6 cellular contexts compared by ENCODE assay signal in genomic region chr12:113186033-113186365, GRCh38.
A peak's percentile ranks its signal among the peaks of the same experiment; 100 is the strongest.
DNase-seq lines count a peak whose midpoint lies in the region; ATAC-seq and TF ChIP-seq lines count a peak whose summit lies in the region.

No MANE protein-coding gene starts in this region.

- H3K27me3 ChIP-seq in brain microvascular endothelial cell (replicated peaks) (no peaks in the 10 kb centered on the region), neuron (ENCODE audit: insufficient read depth, low read length) (no peaks in the 10 kb centered on the region)

- peak overlapping the region; percentile 96 for H3K27ac ChIP-seq in brain microvascular endothelial cell

- H2AFZ ChIP-seq in neuron (ENCODE audit: low read depth, low read length): peak overlapping the region; percentile 86

- peak overlapping the region; percentile 91 for H3K4me3 ChIP-seq in brain microvascular endothelial cell (ENCODE audit: low read depth, low read length)
- peak overlapping the region; percentile 85 for H3K4me3 ChIP-seq in neuron (ENCODE audit: low read length)

- ATAC-seq in HG02981 (IDR thresholded peaks at IDR 0.05; ENCODE audit: unreplicated experiment): no peak

- peak; percentile 60 for DNase-seq in NCI-H82 (lab: John Stamatoyannopoulos, UW)
- no peak for DNase-seq in NCI-H82 treated with DMSO at 0.1 percent for 48 hours (lab: John Stamatoyannopoulos, UW; ENCODE audit: unreplicated experiment)
- no peak for DNase-seq in brain microvascular endothelial cell
- DNase-seq in NCI-H345 (lab: John Stamatoyannopoulos, UW): no peak

- in situ Hi-C loops in brain microvascular endothelial cell (cut with HindIII; ENCODE audit: low pct_ligation_motif_present, low sequenced_read_pairs): no loop called here

- peaks cover 15% of the 10 kb centered on the region for H3K4me1 ChIP-seq in neuron (ENCODE audit: insufficient read depth, low read length)

- TF ChIP-seq CTCF in brain microvascular endothelial cell (IDR thresholded peaks at IDR 0.05; ENCODE audit: low read depth, low read length, missing control alignments): no peak

- H3K36me3 ChIP-seq in brain microvascular endothelial cell (replicated peaks) (no peaks in the 10 kb centered on the region), neuron (ENCODE audit: insufficient read depth, low read length) (peaks cover 20% of the 10 kb centered on the region)

- no peaks in the 10 kb centered on the region for H3K9me3 ChIP-seq in neuron (ENCODE audit: low read length)
